In the genomic region with DNA sequence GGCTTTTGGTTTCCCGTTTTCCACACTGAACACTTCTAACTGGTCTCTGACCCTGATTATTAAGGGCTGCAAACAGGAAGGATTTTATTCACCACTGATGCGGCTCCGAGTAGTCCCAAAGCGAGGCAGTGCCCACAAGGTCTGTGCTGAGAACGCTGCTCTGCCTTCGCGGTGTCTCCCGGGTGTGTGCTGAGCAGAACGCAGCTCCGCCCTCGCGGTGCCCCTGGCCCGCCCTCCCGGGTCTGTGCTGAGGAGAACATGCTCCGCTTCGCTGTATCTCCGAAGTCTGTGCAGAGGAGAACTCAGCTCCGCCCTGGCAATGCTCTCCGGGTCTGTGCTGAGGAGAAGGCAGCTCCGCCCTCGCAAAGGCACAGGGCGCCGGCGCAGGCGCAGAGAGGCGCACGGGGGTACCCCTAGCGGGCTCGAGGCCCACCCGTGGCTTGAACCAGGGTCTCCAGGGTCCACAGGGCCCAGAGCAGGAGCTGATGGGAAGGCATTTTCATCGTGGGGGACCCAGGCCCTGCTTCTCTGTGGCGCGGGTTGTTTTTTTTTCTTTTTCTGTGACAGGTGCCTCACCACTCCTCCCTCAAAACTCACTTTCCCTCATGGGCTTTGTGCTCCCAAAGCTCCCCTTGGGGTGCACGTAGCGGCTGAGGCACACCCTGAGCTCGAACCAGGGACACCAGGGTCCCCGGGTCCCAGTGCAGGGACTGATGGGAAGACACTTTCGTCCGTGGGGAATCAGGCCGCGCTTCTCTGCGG, we compare ENCODE assay signal across 8 cellular contexts.
A peak's percentile ranks its signal among the peaks of the same experiment; 100 is the strongest.
DNase-seq lines count a peak whose midpoint lies in the region; TF ChIP-seq lines count a peak whose summit lies in the region.
"Not testable (repeated sequence)": the region's sequence is repeated elsewhere in the genome, so short reads cannot be mapped to it uniquely, and the experiment has no call there.

No MANE protein-coding gene starts in this region.

- not testable (repeated sequence) for H3K9me3 ChIP-seq in spleen, stomach

- TF ChIP-seq EP300 in stomach (IDR thresholded peaks at IDR 0.05) = not testable (repeated sequence)

- not testable (repeated sequence) for H3K36me3 ChIP-seq in spleen, stomach

- TF ChIP-seq POLR2A in spleen (IDR thresholded peaks at IDR 0.05); stomach (IDR thresholded peaks at IDR 0.05): not testable (repeated sequence)

- H3K4me1 Mint-ChIP-seq in dendritic cell treated with granulocyte-macrophage colony-stimulating factor and Interleukin-4, amounts not matched to agents 40 ng/mL and 50 ng/mL, for 4 days (ENCODE audit: low read depth) = peaks cover 13% of the 10 kb centered on the region

- WGBS in spleen, 5 donors = 5 to 34% (median 10%) methylated on average over 8 to 18 of the region's 42 CpGs
- 4 to 15% (median 5%) methylated on average over 8 to 19 of the region's 42 CpGs; no CpG with 5 or more reads in 1 of the 5 donors for WGBS in stomach, 5 donors

- not testable (repeated sequence) for H3K27me3 Mint-ChIP-seq in dendritic cell treated with granulocyte-macrophage colony-stimulating factor and Interleukin-4, amounts not matched to agents 40 ng/mL and 50 ng/mL, for 4 days

- intact Hi-C loops in dendritic cell treated with granulocyte-macrophage colony-stimulating factor and Interleukin-4, amounts not matched to agents 40 ng/mL and 50 ng/mL, for 4 days (cut with micrococcal nuclease); spleen (cut with DNase I; ENCODE audit: low total_unique reads); stomach (cut with DNase I; ENCODE audit: low total_unique reads): not testable (repeated sequence)

- H3K4me3 Mint-ChIP-seq in dendritic cell treated with granulocyte-macrophage colony-stimulating factor and Interleukin-4, amounts not matched to agents 40 ng/mL and 50 ng/mL, for 4 days = peak overlapping the region; percentile 42

- H3K27ac ChIP-seq in spleen (peak overlapping the region in 7 of 8 donors; percentile 38 to 80 (median 75)), stomach (peak overlapping the region; percentile 52 to 76 (median 72))

- H3K27me3 ChIP-seq in spleen (replicated peaks in 1 of 7); stomach: not testable (repeated sequence)

- H3K36me3 Mint-ChIP-seq in dendritic cell treated with granulocyte-macrophage colony-stimulating factor and Interleukin-4, amounts not matched to agents 40 ng/mL and 50 ng/mL, for 4 days (ENCODE audit: low read depth) = not testable (repeated sequence)

- H3K4me1 ChIP-seq in spleen (peaks cover 0 to 19% (median 6%) of the 10 kb centered on the region in 6 donors), stomach (peaks cover 0 to 12% (median 4%) of the 10 kb centered on the region in 4 donors)

- DNase-seq in G401 (ENCODE audit: low spot score) (peak; percentile 58), HUDEP-2 (lab: John Stamatoyannopoulos, UW; ENCODE audit: unreplicated experiment in 76 of 76) (peak in 68 of 76 experiments; percentile 7 to 88 (median 72)), T-helper 1 cell (peak; percentile 63 to 82 (median 77)), activated T-helper 1 cell treated with Interleukin-2 at 50 U/mL for 16 hours (ENCODE audit: low read depth) (peak; percentile 83), left kidney (ENCODE audit: low read depth, low spot score) (peak; percentile 82), spleen (peak; percentile 98), stomach (peak; percentile 90)

- TF ChIP-seq CTCF in spleen (IDR thresholded peaks at IDR 0.05 in 8 of 11, conservative IDR thresholded peaks at IDR 0.05 in 3 of 11); stomach (IDR thresholded peaks at IDR 0.05): not testable (repeated sequence)

- in situ Hi-C loops in G401 (cut with HindIII; ENCODE audit: low sequenced_read_pairs) = not testable (repeated sequence)

- H3K27ac Mint-ChIP-seq in dendritic cell treated with granulocyte-macrophage colony-stimulating factor and Interleukin-4, amounts not matched to agents 40 ng/mL and 50 ng/mL, for 4 days = not testable (repeated sequence)

- H3K4me3 ChIP-seq in spleen (peak overlapping the region in 5 of 8 donors; percentile 11 to 60 (median 27)), stomach (peak overlapping the region; percentile 20 to 39 (median 28))

- not testable (repeated sequence) for H3K9me3 Mint-ChIP-seq in dendritic cell treated with granulocyte-macrophage colony-stimulating factor and Interleukin-4, amounts not matched to agents 40 ng/mL and 50 ng/mL, for 4 days

Comparison
In these comparisons a context has a peak if more than half of its experiments do, and no peak if none do; other contexts are left out.
1. Peak in every context shown above with its lines: DNase-seq, H3K4me3 ChIP-seq and H3K27ac ChIP-seq.